In genomic region chr4:118193421-118193820, GRCh38 we compare ENCODE assay signal across 27 cellular contexts.
"Had no signal": no experiment of that assay in that cellular context is flagged by ENCODE, and none has a peak within 500 bp of the region (broad histone marks: within the 10 kb centered on the region; RNA-seq: fewer than 3 reads in every experiment).

No MANE protein-coding gene starts in this region.

- H3K27ac ChIP-seq: ascending aorta, cardiac muscle cell, SJSA1 had no signal

- DNase-seq: activated CD4-positive, alpha-beta T cell treated with anti-CD3 and anti-CD28 coated beads, Interleukin-2, amount 10 ng/mL, durations not matched to agents 24 days and 14 days; activated CD4-positive, alpha-beta T cell treated with anti-CD3 and anti-CD28 coated beads, Interleukin-2, amount 50 U/mL, for 4 hours; activated CD8-positive, alpha-beta T cell treated with anti-CD3 and anti-CD28 coated beads for 36 hours; activated gamma-delta T cell; activated naive CD4-positive, alpha-beta T cell treated with Interleukin-2 at 50 U/mL for 16 hours; activated naive CD8-positive, alpha-beta T cell treated with anti-CD3 and anti-CD28 coated beads, Interleukin-2, amount 10 ng/mL, durations not matched to agents 7 days and 5 days; activated T-cell treated with anti-CD3 and anti-CD28 coated beads, Interleukin-2, amount 50 U/mL, for 1 hour; activated T-cell treated with anti-CD3 and anti-CD28 coated beads, Interleukin-2, amount 50 U/mL, for 72 hours; amygdala; Kasumi-1; MG63; NCI-H1048; NCI-H1105 treated with DMSO at 0.1 percent for 48 hours; NCI-H1436; NCI-H1694; NCI-H1930; NCI-H345; NCI-H510A treated with DMSO at 0.1 percent for 48 hours; NCI-H526 treated with DMSO at 0.1 percent for 48 hours; NCI-H774; SHP77 treated with DMSO at 0.1 percent for 48 hours; SK-N-SH had no signal

- ATAC-seq: activated CD8-positive, alpha-beta T cell treated with anti-CD3 and anti-CD28 coated beads for 36 hours; activated T-cell treated with anti-CD3 and anti-CD28 coated beads, Interleukin-2, amount 50 U/mL, for 72 hours; Panc1 had no signal

- FAIRE-seq: TTC549 had no signal

- H3K27me3 ChIP-seq: ascending aorta, cardiac muscle cell, MG63, SJSA1 had no signal

- H3K4me1 ChIP-seq: ascending aorta, SJSA1 had no signal

- H3K9ac ChIP-seq: SK-N-SH had no signal

- H3K4me3 ChIP-seq: ascending aorta, cardiac muscle cell, MG63, SJSA1 had no signal

- H3K9me3 ChIP-seq: ascending aorta, MG63, SJSA1, SK-N-SH had no signal

- H3K4me2 ChIP-seq: SK-N-SH had no signal

- H3K36me3 ChIP-seq: ascending aorta, cardiac muscle cell, MG63, SJSA1 had no signal
